In the genomic region with DNA sequence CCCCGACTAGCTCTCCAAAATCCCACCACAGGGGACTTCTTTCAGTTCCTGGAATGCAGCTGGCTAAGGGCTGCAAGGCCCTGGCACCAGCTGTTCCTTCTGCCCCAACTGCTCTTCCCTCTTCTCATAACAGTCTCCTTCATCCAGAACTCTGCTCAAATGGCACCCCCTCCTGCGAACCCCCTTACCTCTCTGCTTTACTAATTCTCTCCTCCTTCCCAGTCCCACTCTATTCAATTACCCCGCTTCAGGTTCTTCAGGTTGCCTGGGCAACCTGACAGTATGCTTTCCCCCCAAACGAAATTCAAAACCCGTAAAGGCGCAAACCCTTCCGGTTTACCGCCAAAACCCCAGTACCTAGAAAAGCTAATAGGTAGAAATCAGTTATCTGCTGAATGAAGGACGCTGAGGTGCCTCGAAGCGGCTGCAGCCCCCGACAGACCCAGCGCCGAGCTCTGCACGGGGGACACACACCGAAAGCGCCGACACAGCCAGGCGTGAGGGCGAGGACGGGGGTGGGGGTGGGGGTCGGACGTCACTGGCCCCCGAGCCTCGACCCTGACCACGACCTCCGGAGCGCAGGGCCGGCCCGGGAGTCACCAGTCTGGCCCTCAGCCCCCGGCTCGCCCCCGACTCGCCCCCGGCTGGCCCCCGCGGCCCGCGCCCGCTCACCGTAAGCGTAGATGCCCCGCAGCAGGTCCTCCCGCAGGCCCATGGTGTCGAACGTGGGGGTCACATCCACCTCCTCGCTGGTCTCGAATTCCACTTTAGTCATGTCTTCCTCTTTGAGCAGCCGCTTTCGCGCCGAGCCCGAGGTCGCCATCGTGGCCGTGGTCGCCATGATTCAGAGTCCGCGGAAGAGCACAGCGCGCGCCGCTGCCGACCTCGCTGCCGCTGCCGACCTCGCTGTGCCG, we compare ENCODE assay signal across 8 cellular contexts. TPM values are rescaled to one million over a fixed set of nuclear protein-coding genes. Genes with fewer than 3 reads are reported as not detected.
DNase-seq lines count a peak whose midpoint lies in the region; ATAC-seq and TF ChIP-seq lines count a peak whose summit lies in the region.

No MANE protein-coding gene starts in this region.

- ATAC-seq in GM18502 (IDR thresholded peaks at IDR 0.05; ENCODE audit: poor library complexity, unreplicated experiment) = peak; percentile 22
- ATAC-seq in HG03039 (IDR thresholded peaks at IDR 0.05; ENCODE audit: unreplicated experiment) = peak; percentile 19
- ATAC-seq in stimulated activated effector memory CD8-positive, alpha-beta T cell treated with anti-CD3 and anti-CD28 coated beads, Interleukin-12 subunit alpha, Interleukin-12 subunit beta, amount 100 ng/mL, for 72 hours = peak; percentile 5
- ATAC-seq in HG02884 (IDR thresholded peaks at IDR 0.05; ENCODE audit: unreplicated experiment) = no peak

- no peak for TF ChIP-seq CTCF in AG04449 (IDR thresholded peaks at IDR 0.05; ENCODE audit: insufficient read depth, low read length, missing control alignments)
- no peak for TF ChIP-seq CTCF in MCF 10A (IDR thresholded peaks at IDR 0.05; ENCODE audit: unreplicated experiment)

- no peaks in the 10 kb centered on the region for H3K27me3 Mint-ChIP-seq in MCF 10A (ENCODE audit: insufficient read depth, unreplicated experiment)

- CTCF ChIA-PET in AG04449 (lab: Yijun Ruan, JAX) = interaction anchor here (0.9 to 2.2 kb wide), 5 partner anchors 18 to 138 kb away, joined by 3 to 13 read pairs (median 4); partner anchors contain the start of gene GAA
- CTCF ChIA-PET in MCF 10A (lab: Yijun Ruan, JAX) = interaction anchor here (0.7 to 2.2 kb wide), 7 partner anchors 19 to 1953 kb away, joined by 3 to 14 read pairs (median 5); partner anchors contain the start of gene GAA

- H3K4me1 Mint-ChIP-seq in MCF 10A (ENCODE audit: insufficient read depth, unreplicated experiment) = peaks cover 15% of the 10 kb centered on the region
- peaks cover 33% of the 10 kb centered on the region for H3K4me1 Mint-ChIP-seq in stimulated activated effector memory CD8-positive, alpha-beta T cell treated with anti-CD3 and anti-CD28 coated beads, Interleukin-12 subunit alpha, Interleukin-12 subunit beta, amount 100 ng/mL, for 72 hours

- DNase-seq in AG04449 (ENCODE audit: low read depth, low spot score) (no peak), NOMO-1 treated with dmso at 0.1 percent for 144 hours (lab: John Stamatoyannopoulos, UW; ENCODE audit: unreplicated experiment) (peak; percentile 2), MCF 10A (ENCODE audit: unreplicated experiment) (peak; percentile 6), islet precursor cell (peak; percentile 71)
- DNase-seq in stimulated activated effector memory CD8-positive, alpha-beta T cell treated with anti-CD3 and anti-CD28 coated beads, Interleukin-12 subunit alpha, Interleukin-12 subunit beta, amount 100 ng/mL, for 72 hours (ENCODE audit: low spot score in 2 of 2) = peak; percentile 14 to 64

- POLR2A ChIA-PET in AG04449 (lab: Yijun Ruan, JAX) (interaction anchor here (0.6 to 2.1 kb wide), 9 partner anchors 13 to 193 kb away, joined by 3 to 10 read pairs (median 4); partner anchors contain the start of genes GAA and SGSH), MCF 10A (lab: Yijun Ruan, JAX) (interaction anchor here (0.6 to 2.3 kb wide), 15 partner anchors 13 to 803 kb away, joined by 3 to 20 read pairs (median 5); partner anchors contain the start of genes GAA and RNF213)

- peak overlapping the region; percentile 84 for H3K4me3 Mint-ChIP-seq in MCF 10A (ENCODE audit: unreplicated experiment)
- H3K4me3 Mint-ChIP-seq in stimulated activated effector memory CD8-positive, alpha-beta T cell treated with anti-CD3 and anti-CD28 coated beads, Interleukin-12 subunit alpha, Interleukin-12 subunit beta, amount 100 ng/mL, for 72 hours = peak overlapping the region; percentile 85

- no TSS peak for BruUV-seq in MCF 10A (replicated peaks; lab: Mats Ljungman, UMichigan)

- peaks cover 54% of the 10 kb centered on the region for H3K36me3 Mint-ChIP-seq in MCF 10A (ENCODE audit: insufficient read depth, unreplicated experiment)
- H3K36me3 Mint-ChIP-seq in stimulated activated effector memory CD8-positive, alpha-beta T cell treated with anti-CD3 and anti-CD28 coated beads, Interleukin-12 subunit alpha, Interleukin-12 subunit beta, amount 100 ng/mL, for 72 hours = peaks cover 61% of the 10 kb centered on the region

- no peaks in the 10 kb centered on the region for H3K9me3 Mint-ChIP-seq in MCF 10A (ENCODE audit: unreplicated experiment)
- no peaks in the 10 kb centered on the region for H3K9me3 Mint-ChIP-seq in stimulated activated effector memory CD8-positive, alpha-beta T cell treated with anti-CD3 and anti-CD28 coated beads, Interleukin-12 subunit alpha, Interleukin-12 subunit beta, amount 100 ng/mL, for 72 hours

- H3K27ac Mint-ChIP-seq in MCF 10A (ENCODE audit: low read depth, unreplicated experiment) = peak overlapping the region; percentile 62
- H3K27ac Mint-ChIP-seq in stimulated activated effector memory CD8-positive, alpha-beta T cell treated with anti-CD3 and anti-CD28 coated beads, Interleukin-12 subunit alpha, Interleukin-12 subunit beta, amount 100 ng/mL, for 72 hours = peak overlapping the region; percentile 89

- peak overlapping the region; percentile 97 for H3K4me3 ChIP-seq in AG04449 (ENCODE audit: low read depth, low read length)

- intact Hi-C loops in MCF 10A (cut with micrococcal nuclease) = loop anchor here (2.0 to 5.0 kb wide), 2 partner anchors 40 to 106 kb away; no protein-coding TSS in a partner anchor

RNA-seq across cellular contexts. Expression of gene EIF4A3, which starts 0.6 kb away (rescaled TPM):
- total RNA-seq in MCF 10A (2022) = 87.0 and 97.7 TPM in 2 replicates

RNA-seq across cellular contexts. Expression of gene CARD14, which starts 23.5 kb away (rescaled TPM):
- 0.20 TPM in 1 of 2 replicates, not detected in the other for total RNA-seq in MCF 10A (2022)

RNA-seq across cellular contexts. Expression of gene GAA, which starts 45.0 kb away (rescaled TPM):
- 26.0 and 31.3 TPM in 2 replicates for total RNA-seq in MCF 10A (2022)
